In the genomic region with DNA sequence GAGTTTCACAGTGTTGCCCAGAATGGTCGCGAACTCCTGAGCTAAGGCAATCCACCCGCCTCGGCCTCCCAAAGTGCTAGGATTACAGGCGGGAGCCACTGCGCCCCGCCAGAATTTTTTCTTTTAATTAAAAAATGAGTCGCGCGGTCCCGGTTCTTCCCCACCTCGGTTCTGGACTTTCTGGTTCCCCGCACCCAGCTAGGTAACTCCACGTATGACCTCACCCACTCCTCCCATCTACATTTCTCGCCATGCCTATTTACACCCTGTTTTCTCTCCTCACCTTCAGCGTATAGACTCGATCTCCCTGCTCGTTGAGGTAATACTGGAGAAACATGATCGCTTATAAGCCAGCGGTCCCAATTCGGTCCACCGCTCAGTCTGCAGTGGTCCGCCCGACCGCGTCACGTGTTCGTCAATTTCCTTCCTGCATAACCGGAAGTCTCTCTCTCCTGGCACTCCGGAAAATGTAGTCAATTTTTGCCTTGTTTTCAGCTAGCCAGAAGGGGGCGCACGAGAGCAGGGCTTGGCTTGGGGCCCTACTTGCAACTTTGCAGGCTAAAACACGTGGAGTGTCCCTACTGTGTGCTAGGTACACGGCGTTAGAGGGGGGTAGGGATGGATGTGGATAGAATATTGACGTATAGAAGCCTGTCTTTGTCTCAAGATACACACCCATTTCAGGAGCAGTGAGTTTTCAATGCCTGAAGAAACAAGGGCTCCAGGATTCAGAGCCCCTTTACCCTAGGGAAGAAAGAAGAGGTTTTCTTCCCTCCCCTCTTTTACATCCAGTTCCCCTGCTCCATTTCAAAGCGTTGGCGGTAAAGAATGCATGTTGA, we compare ENCODE assay signal across 8 cellular contexts. TPM values are rescaled to one million over a fixed set of nuclear protein-coding genes. Genes with fewer than 3 reads are reported as not detected.
DNase-seq lines count a peak whose midpoint lies in the region; ATAC-seq and TF ChIP-seq lines count a peak whose summit lies in the region.

A gene (minus strand): TSS at position 400 of the 839 bp plus-strand sequence. CDS start 63 bp downstream, at position 337.
A gene with protein sequence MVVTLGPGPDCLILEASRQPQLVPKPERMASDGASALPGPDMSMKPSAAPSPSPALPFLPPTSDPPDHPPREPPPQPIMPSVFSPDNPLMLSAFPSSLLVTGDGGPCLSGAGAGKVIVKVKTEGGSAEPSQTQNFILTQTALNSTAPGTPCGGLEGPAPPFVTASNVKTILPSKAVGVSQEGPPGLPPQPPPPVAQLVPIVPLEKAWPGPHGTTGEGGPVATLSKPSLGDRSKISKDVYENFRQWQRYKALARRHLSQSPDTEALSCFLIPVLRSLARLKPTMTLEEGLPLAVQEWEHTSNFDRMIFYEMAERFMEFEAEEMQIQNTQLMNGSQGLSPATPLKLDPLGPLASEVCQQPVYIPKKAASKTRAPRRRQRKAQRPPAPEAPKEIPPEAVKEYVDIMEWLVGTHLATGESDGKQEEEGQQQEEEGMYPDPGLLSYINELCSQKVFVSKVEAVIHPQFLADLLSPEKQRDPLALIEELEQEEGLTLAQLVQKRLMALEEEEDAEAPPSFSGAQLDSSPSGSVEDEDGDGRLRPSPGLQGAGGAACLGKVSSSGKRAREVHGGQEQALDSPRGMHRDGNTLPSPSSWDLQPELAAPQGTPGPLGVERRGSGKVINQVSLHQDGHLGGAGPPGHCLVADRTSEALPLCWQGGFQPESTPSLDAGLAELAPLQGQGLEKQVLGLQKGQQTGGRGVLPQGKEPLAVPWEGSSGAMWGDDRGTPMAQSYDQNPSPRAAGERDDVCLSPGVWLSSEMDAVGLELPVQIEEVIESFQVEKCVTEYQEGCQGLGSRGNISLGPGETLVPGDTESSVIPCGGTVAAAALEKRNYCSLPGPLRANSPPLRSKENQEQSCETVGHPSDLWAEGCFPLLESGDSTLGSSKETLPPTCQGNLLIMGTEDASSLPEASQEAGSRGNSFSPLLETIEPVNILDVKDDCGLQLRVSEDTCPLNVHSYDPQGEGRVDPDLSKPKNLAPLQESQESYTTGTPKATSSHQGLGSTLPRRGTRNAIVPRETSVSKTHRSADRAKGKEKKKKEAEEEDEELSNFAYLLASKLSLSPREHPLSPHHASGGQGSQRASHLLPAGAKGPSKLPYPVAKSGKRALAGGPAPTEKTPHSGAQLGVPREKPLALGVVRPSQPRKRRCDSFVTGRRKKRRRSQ (plus strand): TSS at position 579 of the 839 bp plus-strand sequence. CDS start 382 bp downstream, outside the sequence.

- H3K27me3 ChIP-seq in right cardiac atrium (ENCODE audit: control insufficient read depth, insufficient read depth) (no peaks in the 10 kb centered on the region), vagina (no peaks in the 10 kb centered on the region)

- peak within 1 kb of the TSS; percentile 97 for H3K27ac ChIP-seq in right cardiac atrium (ENCODE audit: low read length)
- H3K27ac ChIP-seq in vagina, result peak within 1 kb of the TSS; percentile 65

- peak in 1 of 2 donors; percentile 53 for TF ChIP-seq POLR2A in vagina (IDR thresholded peaks at IDR 0.05)

- in situ Hi-C loops in GM13976 (cut with MboI; ENCODE audit: low sequenced_read_pairs, unreplicated experiment), result no loop called here

- H3K4me3 ChIP-seq in right cardiac atrium (ENCODE audit: low read length), result peak within 1 kb of the TSS; percentile 85
- peak within 1 kb of the TSS; percentile 58 to 71 for H3K4me3 ChIP-seq in vagina

- peak; percentile 84 for ATAC-seq in HG02870 (IDR thresholded peaks at IDR 0.05; ENCODE audit: unreplicated experiment)
- ATAC-seq in right cardiac atrium, result peak; percentile 95 to 96

- H3K36me3 ChIP-seq in vagina, result peaks cover 0 to 7% of the 10 kb centered on the region in 2 donors

- DNase-seq in GM13976 (ENCODE audit: low spot score) (peak; percentile 84), NCI-H146 treated with DMSO at 0.1 percent for 48 hours (lab: John Stamatoyannopoulos, UW; ENCODE audit: unreplicated experiment) (peak; percentile 76), T-helper 1 cell (peak; percentile 83 to 92 (median 90)), amygdala (lab: John Stamatoyannopoulos, UW) (peak; percentile 49 to 96 (median 84)), right cardiac atrium (peak; percentile 92 to 96 (median 94)), putamen (ENCODE audit: low spot score) (peak; percentile 90), vagina (ENCODE audit: extremely low spot score in 2 of 2) (peak in 1 of 2 donors; percentile 95)

- H3K9me3 ChIP-seq in right cardiac atrium (ENCODE audit: control insufficient read depth, low read length) (no peaks in the 10 kb centered on the region), vagina (no peaks in the 10 kb centered on the region)

- TF ChIP-seq CTCF in GM13976 (IDR thresholded peaks at IDR 0.05; ENCODE audit: borderline replicate concordance, control extremely low read depth, extremely low read depth, insufficient read depth, missing control alignments), result peak; percentile 84
- peak; percentile 79 to 92 (median 80) for TF ChIP-seq CTCF in vagina (IDR thresholded peaks at IDR 0.05)

- H3K4me1 ChIP-seq in right cardiac atrium (ENCODE audit: control insufficient read depth, insufficient read depth, low read length) (no peaks in the 10 kb centered on the region), vagina (peaks cover 30% of the 10 kb centered on the region)

- intact Hi-C loops in right cardiac atrium (cut with DNase I) (no loop called here), vagina (cut with DNase I) (loop anchor here (2.0 kb wide), 1 partner anchor 24 kb away; a partner anchor contains a TSS)

- whole genome bisulfite sequencing in right cardiac atrium, result under 1% methylated on average over 38 of the region's 38 CpGs

RNA-seq across cellular contexts. Expression of the first gene that starts in this region (rescaled TPM):
- total RNA-seq in right cardiac atrium (100 to 1,000 TPM in 3 of 4 donors, 10 to 100 TPM in 1; 87.2 to 122 (median 106) TPM), vagina (150 TPM)
- polyA plus RNA-seq in right cardiac atrium, result 206 TPM

RNA-seq across cellular contexts. Expression of the second gene that starts in this region (rescaled TPM):
- total RNA-seq in right cardiac atrium, result not detected
- not detected for polyA plus RNA-seq in right cardiac atrium
- not detected for total RNA-seq in vagina
